ENCODE assay signal across 37 cellular contexts in genomic region chr1:218802799-218803198, GRCh38.
"Had no signal": no experiment of that assay in that cellular context is flagged by ENCODE, and none has a peak within 500 bp of the region (broad histone marks: within the 10 kb centered on the region; RNA-seq: fewer than 3 reads in every experiment).

No MANE protein-coding gene starts in this region.

- DNase-seq: activated B cell treated with CpG ODN at 0.5 μM for 24 hours; activated CD4-positive, alpha-beta memory T cell treated with anti-CD3 and anti-CD28 coated beads for 36 hours; activated CD4-positive, alpha-beta T cell treated with anti-CD3 and anti-CD28 coated beads for 4 hours; activated CD4-positive, alpha-beta T cell treated with anti-CD3 and anti-CD28 coated beads, Interleukin-2, amount 10 ng/mL, durations not matched to agents 24 days and 14 days; activated CD4-positive, alpha-beta T cell treated with anti-CD3 and anti-CD28 coated beads, Interleukin-2, amount 50 U/mL, for 1 hour; activated CD4-positive, alpha-beta T cell treated with anti-CD3 and anti-CD28 coated beads, Interleukin-2, amount 50 U/mL, for 4 hours; activated CD4-positive, CD25-positive, alpha-beta regulatory T cell treated with anti-CD3 and anti-CD28 coated beads, Interleukin-2, amount 50 U/mL, for 72 hours; activated CD8-positive, alpha-beta memory T cell treated with anti-CD3 and anti-CD28 coated beads, Interleukin-2, amount 50 U/mL, for 4 hours; activated CD8-positive, alpha-beta T cell treated with anti-CD3 and anti-CD28 coated beads for 36 hours; activated effector memory CD4-positive, alpha-beta T cell treated with anti-CD3 and anti-CD28 coated beads, Interleukin-2, amount 50 U/mL, for 16 hours; activated gamma-delta T cell treated with Interleukin-2 at 50 U/mL for 16 hours; activated naive CD4-positive, alpha-beta T cell; activated naive CD4-positive, alpha-beta T cell treated with anti-CD3 and anti-CD28 coated beads for 36 hours; activated naive CD4-positive, alpha-beta T cell treated with anti-CD3 and anti-CD28 coated beads, Interleukin-2, amount 50 U/mL, for 16 hours; activated naive CD8-positive, alpha-beta T cell treated with anti-CD3 and anti-CD28 coated beads for 36 hours; activated T-cell treated with anti-CD3 and anti-CD28 coated beads for 4 hours; activated T-cell treated with anti-CD3 and anti-CD28 coated beads, Interleukin-2, amount 50 U/mL, for 1 hour; activated T-cell treated with anti-CD3 and anti-CD28 coated beads, Interleukin-2, amount 50 U/mL, for 4 hours; activated T-cell treated with anti-CD3 and anti-CD28 coated beads, Interleukin-2, amount 50 U/mL, for 72 hours; adrenal gland; amniotic stem cell; aorta; caudate nucleus; cerebellar nuclear complex; T-helper 2 cell; T-helper 9 cell had no signal

- H3K27me3 ChIP-seq: adrenal gland, cardiac muscle cell had no signal

- H3K27ac Mint-ChIP-seq: activated B cell treated with CpG ODN at 0.5 μM for 24 hours; activated CD4-positive, alpha-beta memory T cell treated with anti-CD3 and anti-CD28 coated beads for 36 hours; activated CD4-positive, alpha-beta T cell treated with anti-CD3 and anti-CD28 coated beads, Interleukin-2, amount 10 ng/mL, durations not matched to agents 24 days and 14 days; activated CD8-positive, alpha-beta T cell treated with anti-CD3 and anti-CD28 coated beads for 36 hours; activated naive CD4-positive, alpha-beta T cell treated with anti-CD3 and anti-CD28 coated beads for 36 hours; activated naive CD4-positive, alpha-beta T cell treated with anti-CD3 and anti-CD28 coated beads, Interleukin-2, amount 50 U/mL, for 72 hours; activated naive CD8-positive, alpha-beta T cell treated with anti-CD3 and anti-CD28 coated beads for 36 hours; activated T-cell treated with anti-CD3 and anti-CD28 coated beads, Interleukin-2, amount 50 U/mL, for 72 hours; activated T-helper 1 cell treated with anti-CD3 and anti-CD28 coated beads, Interleukin-12 subunit alpha, Interleukin-12 subunit beta, Interleukin-2, Interleukin-4 antibody, amounts not matched to agents 30 ng/mL and 10 ng/mL and 1 ng/mL, durations not matched to agents 14 hours and 24 hours and 36 hours; activated T-helper 17 cell treated with anti-CD3 and anti-CD28 coated beads, Interleukin-2, amount 50 U/mL, for 72 hours; brain; T-helper 1 cell treated with Interleukin-12 subunit alpha and Interleukin-12 subunit beta and Interleukin-4 antibody, amounts not matched to agents 30 μg/mL and 1 μg/mL, for 36 hours; T-helper 2 cell treated with Interferon-gamma antibody and Interleukin-4, amounts not matched to agents 5 μg/mL and 100 μg/mL, for 36 hours had no signal

- H3K4me1 ChIP-seq: adrenal gland had no signal

- ATAC-seq: activated CD8-positive, alpha-beta T cell treated with anti-CD3 and anti-CD28 coated beads for 36 hours; activated naive CD4-positive, alpha-beta T cell treated with anti-CD3 and anti-CD28 coated beads, Interleukin-2, amount 50 U/mL, for 72 hours; activated T-cell treated with anti-CD3 and anti-CD28 coated beads, Interleukin-2, amount 50 U/mL, for 4 hours; activated T-cell treated with anti-CD3 and anti-CD28 coated beads, Interleukin-2, amount 50 U/mL, for 72 hours; activated T-helper 17 cell treated with anti-CD3 and anti-CD28 coated beads, Interleukin-2, amount 50 U/mL, for 72 hours had no signal

- H3K9me3 Mint-ChIP-seq: activated B cell treated with CpG ODN at 0.5 μM for 24 hours; activated CD4-positive, alpha-beta T cell treated with anti-CD3 and anti-CD28 coated beads, Interleukin-2, amount 10 ng/mL, durations not matched to agents 24 days and 14 days; activated CD8-positive, alpha-beta T cell treated with anti-CD3 and anti-CD28 coated beads for 36 hours; activated naive CD8-positive, alpha-beta T cell treated with anti-CD3 and anti-CD28 coated beads for 36 hours; activated T-cell treated with anti-CD3 and anti-CD28 coated beads, Interleukin-2, amount 50 U/mL, for 4 hours; activated T-helper 1 cell treated with anti-CD3 and anti-CD28 coated beads, Interleukin-12 subunit alpha, Interleukin-12 subunit beta, Interleukin-2, Interleukin-4 antibody, amounts not matched to agents 30 ng/mL and 10 ng/mL and 1 ng/mL, durations not matched to agents 14 hours and 24 hours and 36 hours; T-helper 1 cell treated with Interleukin-12 subunit alpha and Interleukin-12 subunit beta and Interleukin-4 antibody, amounts not matched to agents 30 μg/mL and 1 μg/mL, for 36 hours; T-helper 2 cell treated with Interferon-gamma antibody and Interleukin-4, amounts not matched to agents 5 μg/mL and 100 μg/mL, for 36 hours had no signal

- H3K36me3 ChIP-seq: adrenal gland, cardiac muscle cell had no signal

- H3K27ac ChIP-seq: adrenal gland, cardiac muscle cell, VCaP had no signal

- H3K27me3 Mint-ChIP-seq: activated B cell treated with CpG ODN at 0.5 μM for 24 hours; activated CD4-positive, alpha-beta memory T cell treated with anti-CD3 and anti-CD28 coated beads for 36 hours; activated CD4-positive, alpha-beta T cell treated with anti-CD3 and anti-CD28 coated beads, Interleukin-2, amount 10 ng/mL, durations not matched to agents 24 days and 14 days; activated CD8-positive, alpha-beta T cell treated with anti-CD3 and anti-CD28 coated beads for 36 hours; activated naive CD8-positive, alpha-beta T cell treated with anti-CD3 and anti-CD28 coated beads for 36 hours; activated T-helper 17 cell treated with anti-CD3 and anti-CD28 coated beads, Interleukin-2, amount 50 U/mL, for 72 hours; central memory CD8-positive, alpha-beta T cell had no signal

- H3K9me3 ChIP-seq: adrenal gland had no signal

- H3K4me3 ChIP-seq: adrenal gland, cardiac muscle cell had no signal

- H3K36me3 Mint-ChIP-seq: activated CD4-positive, alpha-beta memory T cell treated with anti-CD3 and anti-CD28 coated beads for 36 hours; activated naive CD4-positive, alpha-beta T cell treated with anti-CD3 and anti-CD28 coated beads, Interleukin-2, amount 50 U/mL, for 72 hours; activated naive CD8-positive, alpha-beta T cell treated with anti-CD3 and anti-CD28 coated beads for 36 hours; brain had no signal

- H3K4me3 Mint-ChIP-seq: activated B cell treated with CpG ODN at 0.5 μM for 24 hours; activated CD4-positive, alpha-beta memory T cell treated with anti-CD3 and anti-CD28 coated beads for 36 hours; activated CD4-positive, alpha-beta T cell treated with anti-CD3 and anti-CD28 coated beads, Interleukin-2, amount 10 ng/mL, durations not matched to agents 24 days and 14 days; activated CD8-positive, alpha-beta T cell treated with anti-CD3 and anti-CD28 coated beads for 36 hours; activated naive CD4-positive, alpha-beta T cell treated with anti-CD3 and anti-CD28 coated beads for 36 hours; activated naive CD8-positive, alpha-beta T cell treated with anti-CD3 and anti-CD28 coated beads for 36 hours; activated T-cell treated with anti-CD3 and anti-CD28 coated beads, Interleukin-2, amount 50 U/mL, for 4 hours; activated T-cell treated with anti-CD3 and anti-CD28 coated beads, Interleukin-2, amount 50 U/mL, for 72 hours; activated T-helper 1 cell treated with anti-CD3 and anti-CD28 coated beads, Interleukin-12 subunit alpha, Interleukin-12 subunit beta, Interleukin-2, Interleukin-4 antibody, amounts not matched to agents 30 ng/mL and 10 ng/mL and 1 ng/mL, durations not matched to agents 14 hours and 24 hours and 36 hours; activated T-helper 17 cell treated with anti-CD3 and anti-CD28 coated beads, Interleukin-2, amount 50 U/mL, for 72 hours; brain; central memory CD8-positive, alpha-beta T cell; T-helper 1 cell treated with Interleukin-12 subunit alpha and Interleukin-12 subunit beta and Interleukin-4 antibody, amounts not matched to agents 30 μg/mL and 1 μg/mL, for 36 hours; T-helper 2 cell treated with Interferon-gamma antibody and Interleukin-4, amounts not matched to agents 5 μg/mL and 100 μg/mL, for 36 hours had no signal

- FAIRE-seq: bronchial epithelial cell, TTC549 had no signal

- H3K4me1 Mint-ChIP-seq: activated B cell treated with CpG ODN at 0.5 μM for 24 hours; activated CD4-positive, alpha-beta T cell treated with anti-CD3 and anti-CD28 coated beads, Interleukin-2, amount 10 ng/mL, durations not matched to agents 24 days and 14 days; activated naive CD8-positive, alpha-beta T cell treated with anti-CD3 and anti-CD28 coated beads for 36 hours; activated T-helper 17 cell treated with anti-CD3 and anti-CD28 coated beads, Interleukin-2, amount 50 U/mL, for 72 hours; brain; central memory CD8-positive, alpha-beta T cell had no signal
